ENCODE assay signal across 1 cellular context in the genomic region with DNA sequence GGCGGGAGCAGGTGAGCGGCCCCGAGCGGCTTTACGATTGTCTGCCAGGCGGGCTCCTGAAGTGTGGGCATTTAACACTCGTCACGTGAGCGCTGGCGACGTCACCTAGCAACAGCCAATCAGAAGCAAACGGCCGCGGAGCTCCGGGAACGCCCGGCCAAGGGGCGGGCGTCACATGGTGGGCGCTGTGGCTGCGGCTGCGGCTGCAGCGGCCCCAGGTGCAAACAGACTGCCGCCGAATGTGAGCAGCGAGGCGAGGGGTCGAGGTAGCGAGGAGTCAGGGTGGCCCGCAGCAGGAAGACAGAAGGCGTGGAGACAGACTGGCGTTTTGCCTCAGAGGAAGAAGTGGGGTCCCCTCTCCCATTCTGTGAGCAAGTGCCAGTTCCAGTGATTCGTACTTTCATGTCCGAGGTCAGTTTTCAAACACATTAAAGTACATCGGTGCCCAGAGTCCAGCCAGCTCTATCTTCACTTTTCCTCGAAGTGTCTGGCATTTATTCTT.
TF ChIP-seq lines count a peak whose summit lies in the region.

A gene (minus strand): TSS at position 43 of the 502 bp plus-strand sequence. CDS start 362 bp downstream, outside the sequence.

TF ChIP-seq in WTC11, 78 proteins besides CTCF, POLR2A, EP300 and RAD21 (continued from another document):
- TF ChIP-seq, protein P1, sequence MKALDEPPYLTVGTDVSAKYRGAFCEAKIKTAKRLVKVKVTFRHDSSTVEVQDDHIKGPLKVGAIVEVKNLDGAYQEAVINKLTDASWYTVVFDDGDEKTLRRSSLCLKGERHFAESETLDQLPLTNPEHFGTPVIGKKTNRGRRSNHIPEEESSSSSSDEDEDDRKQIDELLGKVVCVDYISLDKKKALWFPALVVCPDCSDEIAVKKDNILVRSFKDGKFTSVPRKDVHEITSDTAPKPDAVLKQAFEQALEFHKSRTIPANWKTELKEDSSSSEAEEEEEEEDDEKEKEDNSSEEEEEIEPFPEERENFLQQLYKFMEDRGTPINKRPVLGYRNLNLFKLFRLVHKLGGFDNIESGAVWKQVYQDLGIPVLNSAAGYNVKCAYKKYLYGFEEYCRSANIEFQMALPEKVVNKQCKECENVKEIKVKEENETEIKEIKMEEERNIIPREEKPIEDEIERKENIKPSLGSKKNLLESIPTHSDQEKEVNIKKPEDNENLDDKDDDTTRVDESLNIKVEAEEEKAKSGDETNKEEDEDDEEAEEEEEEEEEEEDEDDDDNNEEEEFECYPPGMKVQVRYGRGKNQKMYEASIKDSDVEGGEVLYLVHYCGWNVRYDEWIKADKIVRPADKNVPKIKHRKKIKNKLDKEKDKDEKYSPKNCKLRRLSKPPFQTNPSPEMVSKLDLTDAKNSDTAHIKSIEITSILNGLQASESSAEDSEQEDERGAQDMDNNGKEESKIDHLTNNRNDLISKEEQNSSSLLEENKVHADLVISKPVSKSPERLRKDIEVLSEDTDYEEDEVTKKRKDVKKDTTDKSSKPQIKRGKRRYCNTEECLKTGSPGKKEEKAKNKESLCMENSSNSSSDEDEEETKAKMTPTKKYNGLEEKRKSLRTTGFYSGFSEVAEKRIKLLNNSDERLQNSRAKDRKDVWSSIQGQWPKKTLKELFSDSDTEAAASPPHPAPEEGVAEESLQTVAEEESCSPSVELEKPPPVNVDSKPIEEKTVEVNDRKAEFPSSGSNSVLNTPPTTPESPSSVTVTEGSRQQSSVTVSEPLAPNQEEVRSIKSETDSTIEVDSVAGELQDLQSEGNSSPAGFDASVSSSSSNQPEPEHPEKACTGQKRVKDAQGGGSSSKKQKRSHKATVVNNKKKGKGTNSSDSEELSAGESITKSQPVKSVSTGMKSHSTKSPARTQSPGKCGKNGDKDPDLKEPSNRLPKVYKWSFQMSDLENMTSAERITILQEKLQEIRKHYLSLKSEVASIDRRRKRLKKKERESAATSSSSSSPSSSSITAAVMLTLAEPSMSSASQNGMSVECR (CRISPR knock-in tag; IDR thresholded peaks at IDR 0.05; ENCODE audit: borderline replicate concordance), result peak; percentile 34; the same call in 1 of the 2 replicates
- TF ChIP-seq ZNF396 (CRISPR knock-in tag; IDR thresholded peaks at IDR 0.05; ENCODE audit: borderline replicate concordance) (no peak), JUN (CRISPR knock-in tag; IDR thresholded peaks at IDR 0.05) (no peak)
- TF ChIP-seq, protein P2, sequence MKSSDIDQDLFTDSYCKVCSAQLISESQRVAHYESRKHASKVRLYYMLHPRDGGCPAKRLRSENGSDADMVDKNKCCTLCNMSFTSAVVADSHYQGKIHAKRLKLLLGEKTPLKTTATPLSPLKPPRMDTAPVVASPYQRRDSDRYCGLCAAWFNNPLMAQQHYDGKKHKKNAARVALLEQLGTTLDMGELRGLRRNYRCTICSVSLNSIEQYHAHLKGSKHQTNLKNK (CRISPR knock-in tag; IDR thresholded peaks at IDR 0.05), result no peak
- TF ChIP-seq, protein P3, sequence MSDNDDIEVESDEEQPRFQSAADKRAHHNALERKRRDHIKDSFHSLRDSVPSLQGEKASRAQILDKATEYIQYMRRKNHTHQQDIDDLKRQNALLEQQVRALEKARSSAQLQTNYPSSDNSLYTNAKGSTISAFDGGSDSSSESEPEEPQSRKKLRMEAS (CRISPR knock-in tag; IDR thresholded peaks at IDR 0.05), result peak; percentile 91
